In the genomic region with DNA sequence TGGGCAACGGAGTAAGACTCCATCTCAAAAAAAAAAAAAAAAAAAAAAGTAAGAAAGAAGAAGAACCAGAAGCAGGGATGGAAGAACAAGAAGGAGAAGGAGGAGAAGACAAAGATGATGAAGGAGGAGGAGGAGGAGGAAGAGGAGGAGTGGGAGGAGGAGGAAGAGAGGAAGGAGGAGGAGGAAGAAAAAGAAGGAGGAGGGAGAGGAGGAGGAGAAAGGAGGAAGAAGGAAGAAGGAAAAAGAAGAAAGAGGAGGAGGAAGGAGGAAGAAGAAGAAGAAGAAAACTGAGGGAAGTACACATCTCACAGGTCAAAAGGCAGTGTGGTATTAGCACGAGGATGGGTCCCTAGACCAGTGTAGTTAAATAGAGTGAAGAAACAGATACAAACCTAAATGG, we compare ENCODE assay signal across 6 cellular contexts.
"Had no signal": no experiment of that assay in that cellular context is flagged by ENCODE, and none has a peak within 500 bp of the region (broad histone marks: within the 10 kb centered on the region; RNA-seq: fewer than 3 reads in every experiment).

No MANE protein-coding gene starts in this region.

- H3K4me1 Mint-ChIP-seq: GM23338, H9, IgD-negative memory B cell had no signal

- H3K27ac Mint-ChIP-seq: GM23338, H9, HFFc6, IgD-negative memory B cell had no signal

- H3K4me2 ChIP-seq: GM23338 had no signal

- H3K4me3 ChIP-seq: GM23338 had no signal

- H3K36me3 Mint-ChIP-seq: IgD-negative memory B cell had no signal

- H3K9me3 Mint-ChIP-seq: GM23338, H9, HFFc6, IgD-negative memory B cell had no signal

- H2AFZ ChIP-seq: GM23338 had no signal

- ATAC-seq: GM23338 had no signal

- H3K4me3 Mint-ChIP-seq: GM23338, H9, HFFc6, IgD-negative memory B cell had no signal

- DNase-seq: H9, HCEC 1CT, HFFc6, KG1 had no signal
